Comparison of ENCODE assay signal across 27 cellular contexts in the genomic region with DNA sequence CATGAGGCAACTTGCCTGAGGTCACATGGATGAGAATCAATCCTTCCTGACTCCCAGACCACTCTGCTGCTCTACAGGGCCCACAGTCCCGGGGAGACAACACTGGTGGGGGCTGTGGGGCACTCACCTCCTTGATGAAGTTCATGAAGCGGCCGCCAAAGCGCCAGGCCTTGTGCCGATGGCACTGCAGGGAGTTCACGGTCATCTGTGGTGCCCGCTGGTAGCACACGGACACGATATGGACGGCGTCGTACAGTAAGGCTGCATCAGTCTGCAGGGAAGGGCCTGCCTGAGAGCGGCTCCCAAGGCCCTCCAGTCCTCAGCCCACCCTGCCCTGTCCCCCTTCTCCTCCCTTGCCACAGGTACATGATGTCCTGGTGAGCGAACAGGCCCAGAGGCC.
"Had no signal": no experiment of that assay in that cellular context is flagged by ENCODE, and none has a peak within 500 bp of the region (broad histone marks: within the 10 kb centered on the region; RNA-seq: fewer than 3 reads in every experiment).

No MANE protein-coding gene starts in this region.

- H3K4me3 Mint-ChIP-seq: dendritic cell treated with granulocyte-macrophage colony-stimulating factor and Interleukin-4, amounts not matched to agents 40 ng/mL and 50 ng/mL, for 4 days; effector memory CD8-positive, alpha-beta T cell; endodermal cell; mesothelial cell of epicardium had no signal

- H3K4me1 ChIP-seq: colonic mucosa, esophagus squamous epithelium, gastrocnemius medialis, heart right ventricle, left lung, lower lobe of right lung had no signal

- H3K36me3 Mint-ChIP-seq: mesothelial cell of epicardium had no signal

- H3K9me3 ChIP-seq: colonic mucosa, esophagus squamous epithelium, gastrocnemius medialis, heart right ventricle, left lung, lower lobe of right lung, mucosa of descending colon had no signal

- FAIRE-seq: endometrium, islet of Langerhans, keratinocyte had no signal

- H3K27ac ChIP-seq: colonic mucosa, epithelial cell of prostate, esophagus squamous epithelium, gastrocnemius medialis, heart right ventricle, left lung, lower lobe of right lung had no signal

- H3K4me3 ChIP-seq: colonic mucosa, esophagus squamous epithelium, gastrocnemius medialis, heart right ventricle, left lung, lower lobe of right lung, mucosa of descending colon had no signal

- H3K9me3 Mint-ChIP-seq: dendritic cell treated with granulocyte-macrophage colony-stimulating factor and Interleukin-4, amounts not matched to agents 40 ng/mL and 50 ng/mL, for 4 days; effector memory CD8-positive, alpha-beta T cell; endodermal cell; mesothelial cell of epicardium had no signal

- H3K27me3 ChIP-seq: colonic mucosa had no signal

- H3K4me1 Mint-ChIP-seq: mesothelial cell of epicardium had no signal

- H3K27ac Mint-ChIP-seq: dendritic cell treated with granulocyte-macrophage colony-stimulating factor and Interleukin-4, amounts not matched to agents 40 ng/mL and 50 ng/mL, for 4 days; effector memory CD8-positive, alpha-beta T cell; endodermal cell; mesothelial cell of epicardium had no signal

- ATAC-seq: effector memory CD8-positive, alpha-beta T cell; esophagus mucosa; gastrocnemius medialis; heart right ventricle; left cardiac atrium; left lung; left ventricle myocardium superior; lower lobe of right lung; mucosa of descending colon had no signal

- H3K36me3 ChIP-seq: colonic mucosa, esophagus squamous epithelium, gastrocnemius medialis, heart right ventricle, left lung, lower lobe of right lung had no signal

- DNase-seq: colonic mucosa; cortex of kidney; effector CD8-positive, alpha-beta T cell; effector memory CD8-positive, alpha-beta T cell; endodermal cell; erythroblast; esophagus squamous epithelium; foreskin fibroblast; foreskin melanocyte; gastrocnemius medialis; glutamatergic neuron; head of caudate nucleus; heart right ventricle; hippocampal formation; left cardiac atrium; left lung; left ventricle myocardium superior; lower lobe of right lung; mesenchymal stem cell; mucosa of descending colon had no signal
